1 cellular context compared by ENCODE assay signal in the genomic region with DNA sequence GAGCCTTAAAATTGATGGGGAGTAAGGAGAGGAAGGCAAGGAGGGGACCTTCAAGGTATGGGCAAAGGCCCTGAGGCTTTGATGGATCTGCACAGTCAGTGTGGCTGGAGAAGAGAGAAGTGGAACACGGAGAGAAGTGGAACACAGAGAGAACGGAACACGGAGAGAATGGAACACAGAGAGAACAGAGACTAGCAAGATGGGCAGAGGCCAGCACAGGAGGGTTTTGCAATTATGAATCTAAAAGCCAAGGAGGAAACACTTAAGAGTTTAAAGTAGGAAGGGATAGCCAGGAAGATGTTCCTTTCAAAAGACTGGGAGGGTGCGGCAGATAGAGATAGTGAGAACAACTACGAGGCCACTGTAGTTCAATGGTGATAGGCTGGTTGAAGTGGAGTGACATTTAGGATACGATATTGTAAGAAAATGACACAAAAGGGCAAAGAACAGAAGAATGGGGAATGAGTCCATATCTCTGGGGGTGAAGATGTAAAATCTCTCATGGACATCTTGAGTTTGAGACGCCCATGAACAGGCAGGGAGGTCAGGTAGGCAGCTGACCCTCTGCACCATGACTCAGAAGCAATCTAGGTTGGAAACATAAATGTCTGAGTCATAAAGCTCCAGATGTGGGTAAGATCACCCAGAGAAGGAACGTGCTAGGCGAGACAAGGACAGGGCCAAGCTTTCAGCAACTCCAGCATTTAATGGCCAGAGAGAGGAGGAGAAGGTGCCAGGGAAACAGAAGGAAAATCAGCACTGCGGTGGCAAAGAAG.
TF ChIP-seq lines count a peak whose summit lies in the region.

No MANE protein-coding gene starts in this region.

TF ChIP-seq in IMR-90, 13 proteins besides CTCF, POLR2A, EP300 and RAD21:
- TF ChIP-seq RCOR1 (IDR thresholded peaks at IDR 0.05; ENCODE audit: insufficient replicate concordance, low read length) (no peak), CEBPB (IDR thresholded peaks at IDR 0.05; ENCODE audit: low read depth, low read length) (0 out of 2 replicates have a peak, but pooled peaks have one; percentile 19), MAFK (IDR thresholded peaks at IDR 0.05; ENCODE audit: low read depth, low read length) (peak; percentile 18; the same call in 1 of the 2 replicates), MXI1 (IDR thresholded peaks at IDR 0.05; ENCODE audit: borderline replicate concordance, low read depth, low read length) (no peak), BHLHE40 (IDR thresholded peaks at IDR 0.05; ENCODE audit: low read depth, low read length) (peak; percentile 90), FOS (IDR thresholded peaks at IDR 0.05; ENCODE audit: low read depth, low read length) (peak; percentile 96), NFE2L2 (IDR thresholded peaks at IDR 0.05; ENCODE audit: low read depth, low read length) (peak; percentile 68; the same call in 1 of the 2 replicates), RFX5 (IDR thresholded peaks at IDR 0.05; ENCODE audit: low read depth, low read length) (no peak), SMC3 (IDR thresholded peaks at IDR 0.05; ENCODE audit: low read depth, low read length) (no peak), MAZ (IDR thresholded peaks at IDR 0.05; ENCODE audit: borderline replicate concordance, low read depth, low read length) (peak; percentile 21; the same call in 1 of the 2 replicates)
- TF ChIP-seq, protein P1, sequence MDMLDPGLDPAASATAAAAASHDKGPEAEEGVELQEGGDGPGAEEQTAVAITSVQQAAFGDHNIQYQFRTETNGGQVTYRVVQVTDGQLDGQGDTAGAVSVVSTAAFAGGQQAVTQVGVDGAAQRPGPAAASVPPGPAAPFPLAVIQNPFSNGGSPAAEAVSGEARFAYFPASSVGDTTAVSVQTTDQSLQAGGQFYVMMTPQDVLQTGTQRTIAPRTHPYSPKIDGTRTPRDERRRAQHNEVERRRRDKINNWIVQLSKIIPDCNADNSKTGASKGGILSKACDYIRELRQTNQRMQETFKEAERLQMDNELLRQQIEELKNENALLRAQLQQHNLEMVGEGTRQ (IDR thresholded peaks at IDR 0.05; ENCODE audit: low read depth, low read length), result peak; percentile 46; the same call in 1 of the 2 replicates
- TF ChIP-seq, protein P2, sequence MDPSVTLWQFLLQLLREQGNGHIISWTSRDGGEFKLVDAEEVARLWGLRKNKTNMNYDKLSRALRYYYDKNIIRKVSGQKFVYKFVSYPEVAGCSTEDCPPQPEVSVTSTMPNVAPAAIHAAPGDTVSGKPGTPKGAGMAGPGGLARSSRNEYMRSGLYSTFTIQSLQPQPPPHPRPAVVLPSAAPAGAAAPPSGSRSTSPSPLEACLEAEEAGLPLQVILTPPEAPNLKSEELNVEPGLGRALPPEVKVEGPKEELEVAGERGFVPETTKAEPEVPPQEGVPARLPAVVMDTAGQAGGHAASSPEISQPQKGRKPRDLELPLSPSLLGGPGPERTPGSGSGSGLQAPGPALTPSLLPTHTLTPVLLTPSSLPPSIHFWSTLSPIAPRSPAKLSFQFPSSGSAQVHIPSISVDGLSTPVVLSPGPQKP (IDR thresholded peaks at IDR 0.05; ENCODE audit: borderline replicate concordance, low read depth, low read length), result no peak
